Comparison of ENCODE assay signal across 1 cellular context in genomic region chr11:13338437-13339069, GRCh38.
TF ChIP-seq lines count a peak whose summit lies in the region.

No MANE protein-coding gene starts in this region.

TF ChIP-seq in HepG2, 621 proteins besides CTCF, POLR2A, EP300 and RAD21 (continued from another document):
- TF ChIP-seq, protein P1, sequence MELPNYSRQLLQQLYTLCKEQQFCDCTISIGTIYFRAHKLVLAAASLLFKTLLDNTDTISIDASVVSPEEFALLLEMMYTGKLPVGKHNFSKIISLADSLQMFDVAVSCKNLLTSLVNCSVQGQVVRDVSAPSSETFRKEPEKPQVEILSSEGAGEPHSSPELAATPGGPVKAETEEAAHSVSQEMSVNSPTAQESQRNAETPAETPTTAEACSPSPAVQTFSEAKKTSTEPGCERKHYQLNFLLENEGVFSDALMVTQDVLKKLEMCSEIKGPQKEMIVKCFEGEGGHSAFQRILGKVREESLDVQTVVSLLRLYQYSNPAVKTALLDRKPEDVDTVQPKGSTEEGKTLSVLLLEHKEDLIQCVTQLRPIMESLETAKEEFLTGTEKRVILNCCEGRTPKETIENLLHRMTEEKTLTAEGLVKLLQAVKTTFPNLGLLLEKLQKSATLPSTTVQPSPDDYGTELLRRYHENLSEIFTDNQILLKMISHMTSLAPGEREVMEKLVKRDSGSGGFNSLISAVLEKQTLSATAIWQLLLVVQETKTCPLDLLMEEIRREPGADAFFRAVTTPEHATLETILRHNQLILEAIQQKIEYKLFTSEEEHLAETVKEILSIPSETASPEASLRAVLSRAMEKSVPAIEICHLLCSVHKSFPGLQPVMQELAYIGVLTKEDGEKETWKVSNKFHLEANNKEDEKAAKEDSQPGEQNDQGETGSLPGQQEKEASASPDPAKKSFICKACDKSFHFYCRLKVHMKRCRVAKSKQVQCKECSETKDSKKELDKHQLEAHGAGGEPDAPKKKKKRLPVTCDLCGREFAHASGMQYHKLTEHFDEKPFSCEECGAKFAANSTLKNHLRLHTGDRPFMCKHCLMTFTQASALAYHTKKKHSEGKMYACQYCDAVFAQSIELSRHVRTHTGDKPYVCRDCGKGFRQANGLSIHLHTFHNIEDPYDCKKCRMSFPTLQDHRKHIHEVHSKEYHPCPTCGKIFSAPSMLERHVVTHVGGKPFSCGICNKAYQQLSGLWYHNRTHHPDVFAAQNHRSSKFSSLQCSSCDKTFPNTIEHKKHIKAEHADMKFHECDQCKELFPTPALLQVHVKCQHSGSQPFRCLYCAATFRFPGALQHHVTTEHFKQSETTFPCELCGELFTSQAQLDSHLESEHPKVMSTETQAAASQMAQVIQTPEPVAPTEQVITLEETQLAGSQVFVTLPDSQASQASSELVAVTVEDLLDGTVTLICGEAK (IDR thresholded peaks at IDR 0.05): no peak
- TF ChIP-seq, protein P1 (CRISPR knock-in tag; IDR thresholded peaks at IDR 0.05): no peak
- TF ChIP-seq ATF7-NPFF (CRISPR knock-in tag; IDR thresholded peaks at IDR 0.05; ENCODE audit: low read depth) (no peak), HDAC6 (IDR thresholded peaks at IDR 0.05; ENCODE audit: low read depth, low read length) (no peak), ZNF180 (CRISPR knock-in tag; IDR thresholded peaks at IDR 0.05; ENCODE audit: borderline replicate concordance, low read depth) (no peak), MLX (CRISPR knock-in tag; IDR thresholded peaks at IDR 0.05) (no peak), ZFP41 (CRISPR knock-in tag; IDR thresholded peaks at IDR 0.05; ENCODE audit: borderline replicate concordance) (no peak), ATF5 (CRISPR knock-in tag; IDR thresholded peaks at IDR 0.05; ENCODE audit: low read depth) (no peak), CCDC6 (CRISPR knock-in tag; IDR thresholded peaks at IDR 0.05) (no peak), ZBTB8A (CRISPR knock-in tag; IDR thresholded peaks at IDR 0.05; ENCODE audit: borderline replicate concordance, low read depth) (no peak), ZNF230 (CRISPR knock-in tag; IDR thresholded peaks at IDR 0.05) (no peak), ZNF101 (CRISPR knock-in tag; IDR thresholded peaks at IDR 0.05; ENCODE audit: borderline replicate concordance, low read depth) (no peak), ZNF768 (CRISPR knock-in tag; IDR thresholded peaks at IDR 0.05) (peak; percentile 96), ZMYM3 (CRISPR knock-in tag; IDR thresholded peaks at IDR 0.05) (peak; percentile 53), SATB2 (CRISPR knock-in tag; IDR thresholded peaks at IDR 0.05) (no peak), BCL3 (CRISPR knock-in tag; IDR thresholded peaks at IDR 0.05) (no peak), STAT5B (CRISPR knock-in tag; IDR thresholded peaks at IDR 0.05) (no peak), NFE2L2 (IDR thresholded peaks at IDR 0.05; ENCODE audit: low read length) (peak; percentile 84), MZF1 (CRISPR knock-in tag; IDR thresholded peaks at IDR 0.05; ENCODE audit: borderline replicate concordance) (no peak), KLF9 (CRISPR knock-in tag; IDR thresholded peaks at IDR 0.05; ENCODE audit: low read depth) (no peak), ZNF597 (CRISPR knock-in tag; IDR thresholded peaks at IDR 0.05) (no peak), MAFK (conservative IDR thresholded peaks at IDR 0.05 in 1 of 2, IDR thresholded peaks at IDR 0.05 in 1 of 2; ENCODE audit: low read length in 2 of 2) (peak in 1 of 2 experiments; percentile 50; a peak in 1 of 4 replicates)
- TF ChIP-seq, protein P2, sequence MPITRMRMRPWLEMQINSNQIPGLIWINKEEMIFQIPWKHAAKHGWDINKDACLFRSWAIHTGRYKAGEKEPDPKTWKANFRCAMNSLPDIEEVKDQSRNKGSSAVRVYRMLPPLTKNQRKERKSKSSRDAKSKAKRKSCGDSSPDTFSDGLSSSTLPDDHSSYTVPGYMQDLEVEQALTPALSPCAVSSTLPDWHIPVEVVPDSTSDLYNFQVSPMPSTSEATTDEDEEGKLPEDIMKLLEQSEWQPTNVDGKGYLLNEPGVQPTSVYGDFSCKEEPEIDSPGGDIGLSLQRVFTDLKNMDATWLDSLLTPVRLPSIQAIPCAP (CRISPR knock-in tag; IDR thresholded peaks at IDR 0.05; ENCODE audit: low read depth): no peak
- TF ChIP-seq, protein P3, sequence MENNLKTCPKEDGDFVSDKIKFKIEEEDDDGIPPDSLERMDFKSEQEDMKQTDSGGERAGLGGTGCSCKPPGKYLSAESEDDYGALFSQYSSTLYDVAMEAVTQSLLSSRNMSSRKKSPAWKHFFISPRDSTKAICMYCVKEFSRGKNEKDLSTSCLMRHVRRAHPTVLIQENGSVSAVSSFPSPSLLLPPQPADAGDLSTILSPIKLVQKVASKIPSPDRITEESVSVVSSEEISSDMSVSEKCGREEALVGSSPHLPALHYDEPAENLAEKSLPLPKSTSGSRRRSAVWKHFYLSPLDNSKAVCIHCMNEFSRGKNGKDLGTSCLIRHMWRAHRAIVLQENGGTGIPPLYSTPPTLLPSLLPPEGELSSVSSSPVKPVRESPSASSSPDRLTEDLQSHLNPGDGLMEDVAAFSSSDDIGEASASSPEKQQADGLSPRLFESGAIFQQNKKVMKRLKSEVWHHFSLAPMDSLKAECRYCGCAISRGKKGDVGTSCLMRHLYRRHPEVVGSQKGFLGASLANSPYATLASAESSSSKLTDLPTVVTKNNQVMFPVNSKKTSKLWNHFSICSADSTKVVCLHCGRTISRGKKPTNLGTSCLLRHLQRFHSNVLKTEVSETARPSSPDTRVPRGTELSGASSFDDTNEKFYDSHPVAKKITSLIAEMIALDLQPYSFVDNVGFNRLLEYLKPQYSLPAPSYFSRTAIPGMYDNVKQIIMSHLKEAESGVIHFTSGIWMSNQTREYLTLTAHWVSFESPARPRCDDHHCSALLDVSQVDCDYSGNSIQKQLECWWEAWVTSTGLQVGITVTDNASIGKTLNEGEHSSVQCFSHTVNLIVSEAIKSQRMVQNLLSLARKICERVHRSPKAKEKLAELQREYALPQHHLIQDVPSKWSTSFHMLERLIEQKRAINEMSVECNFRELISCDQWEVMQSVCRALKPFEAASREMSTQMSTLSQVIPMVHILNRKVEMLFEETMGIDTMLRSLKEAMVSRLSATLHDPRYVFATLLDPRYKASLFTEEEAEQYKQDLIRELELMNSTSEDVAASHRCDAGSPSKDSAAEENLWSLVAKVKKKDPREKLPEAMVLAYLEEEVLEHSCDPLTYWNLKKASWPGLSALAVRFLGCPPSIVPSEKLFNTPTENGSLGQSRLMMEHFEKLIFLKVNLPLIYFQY (CRISPR knock-in tag; IDR thresholded peaks at IDR 0.05; ENCODE audit: borderline replicate concordance): no peak
- TF ChIP-seq, protein P4, sequence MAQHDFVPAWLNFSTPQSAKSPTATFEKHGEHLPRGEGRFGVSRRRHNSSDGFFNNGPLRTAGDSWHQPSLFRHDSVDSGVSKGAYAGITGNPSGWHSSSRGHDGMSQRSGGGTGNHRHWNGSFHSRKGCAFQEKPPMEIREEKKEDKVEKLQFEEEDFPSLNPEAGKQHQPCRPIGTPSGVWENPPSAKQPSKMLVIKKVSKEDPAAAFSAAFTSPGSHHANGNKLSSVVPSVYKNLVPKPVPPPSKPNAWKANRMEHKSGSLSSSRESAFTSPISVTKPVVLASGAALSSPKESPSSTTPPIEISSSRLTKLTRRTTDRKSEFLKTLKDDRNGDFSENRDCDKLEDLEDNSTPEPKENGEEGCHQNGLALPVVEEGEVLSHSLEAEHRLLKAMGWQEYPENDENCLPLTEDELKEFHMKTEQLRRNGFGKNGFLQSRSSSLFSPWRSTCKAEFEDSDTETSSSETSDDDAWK (CRISPR knock-in tag; IDR thresholded peaks at IDR 0.05): no peak
- TF ChIP-seq, protein P5, sequence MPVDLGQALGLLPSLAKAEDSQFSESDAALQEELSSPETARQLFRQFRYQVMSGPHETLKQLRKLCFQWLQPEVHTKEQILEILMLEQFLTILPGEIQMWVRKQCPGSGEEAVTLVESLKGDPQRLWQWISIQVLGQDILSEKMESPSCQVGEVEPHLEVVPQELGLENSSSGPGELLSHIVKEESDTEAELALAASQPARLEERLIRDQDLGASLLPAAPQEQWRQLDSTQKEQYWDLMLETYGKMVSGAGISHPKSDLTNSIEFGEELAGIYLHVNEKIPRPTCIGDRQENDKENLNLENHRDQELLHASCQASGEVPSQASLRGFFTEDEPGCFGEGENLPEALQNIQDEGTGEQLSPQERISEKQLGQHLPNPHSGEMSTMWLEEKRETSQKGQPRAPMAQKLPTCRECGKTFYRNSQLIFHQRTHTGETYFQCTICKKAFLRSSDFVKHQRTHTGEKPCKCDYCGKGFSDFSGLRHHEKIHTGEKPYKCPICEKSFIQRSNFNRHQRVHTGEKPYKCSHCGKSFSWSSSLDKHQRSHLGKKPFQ (CRISPR knock-in tag; IDR thresholded peaks at IDR 0.05; ENCODE audit: insufficient replicate concordance): no peak
TF ChIP-seq in HepG2: peak in this region for 5.
